ENCODE assay signal across 11 cellular contexts in the genomic region with DNA sequence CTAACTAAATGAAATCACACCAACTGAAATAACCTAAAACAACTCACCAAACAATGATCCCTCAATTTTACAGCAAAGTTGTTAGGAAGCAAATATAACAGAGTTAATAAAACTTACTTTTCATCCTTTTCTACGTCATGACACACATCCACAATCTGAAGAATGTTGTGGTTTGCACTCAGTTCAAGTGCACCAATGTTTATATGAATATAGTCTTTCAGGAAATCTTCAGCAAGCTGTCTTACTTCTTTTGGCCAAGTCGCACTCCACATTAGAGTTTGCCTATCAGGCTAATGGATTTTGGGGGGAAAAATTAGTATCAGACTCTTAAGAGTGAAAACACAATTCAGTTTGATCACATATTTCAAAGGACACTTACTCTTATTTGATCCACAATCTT. TPM values are rescaled to one million over a fixed set of nuclear protein-coding genes. Genes with fewer than 3 reads are reported as not detected.
DNase-seq lines count a peak whose midpoint lies in the region; FAIRE-seq and TF ChIP-seq lines count a peak whose summit lies in the region.
"Had no signal": no experiment of that assay in that cellular context is flagged by ENCODE, and none has a peak within 500 bp of the region (broad histone marks: within the 10 kb centered on the region; RNA-seq: fewer than 3 reads in every experiment).

No MANE protein-coding gene starts in this region.

- dilution Hi-C loops in keratinocyte (cut with MboI; ENCODE audit: extremely low pct_ligation_motif_present, low sequenced_read_pairs), result no loop called here

- intact Hi-C loops in cardiac septum (cut with DNase I), result loop anchor here (10.0 kb wide), 1 partner anchor 658 kb away; the partner anchor contains the start of gene SMARCD2
- intact Hi-C loops in adrenal gland (cut with DNase I), result no loop called here
- intact Hi-C loops in transverse colon (cut with DNase I; ENCODE audit: low total_unique reads), result no loop called here
- intact Hi-C loops in stomach (cut with DNase I; ENCODE audit: low total_unique reads), result no loop called here

- H3K27ac ChIP-seq in cardiac muscle cell (peak overlapping the region; percentile 8), adrenal gland (peak overlapping the region in 3 of 5 donors; percentile 24 to 100 (median 53)), keratinocyte (ENCODE audit: control insufficient read depth, insufficient read depth, low read length) (peak overlapping the region; percentile 99), transverse colon (peak overlapping the region; percentile 28 to 100 (median 99)), stomach (peak overlapping the region in 2 of 5 donors; percentile 100)

- TF ChIP-seq CTCF in cardiac muscle cell (IDR thresholded peaks at IDR 0.05; ENCODE audit: low read depth, low read length), result no peak
- no peak for TF ChIP-seq CTCF in adrenal gland (IDR thresholded peaks at IDR 0.05)
- TF ChIP-seq CTCF in keratinocyte (optimal IDR thresholded peaks at IDR 0.05 in 1 of 3, IDR thresholded peaks at IDR 0.05 in 1 of 3, conservative IDR thresholded peaks at IDR 0.05 in 1 of 3; ENCODE audit: extremely low read depth in 1 of 3, insufficient read depth in 2 of 3, low read length in 3 of 3), result no peak
- TF ChIP-seq CTCF in transverse colon (IDR thresholded peaks at IDR 0.05), result no peak
- no peak for TF ChIP-seq CTCF in stomach (IDR thresholded peaks at IDR 0.05)

- no peak for TF ChIP-seq POLR2A in adrenal gland (IDR thresholded peaks at IDR 0.05)
- no peak for TF ChIP-seq POLR2A in transverse colon (IDR thresholded peaks at IDR 0.05)
- TF ChIP-seq POLR2A in stomach (IDR thresholded peaks at IDR 0.05), result no peak

- H3K4me3 ChIP-seq in cardiac muscle cell (no peak overlapping the region), adrenal gland (no peak overlapping the region), keratinocyte (ENCODE audit: control insufficient read depth in 2 of 3, extremely low read depth in 1 of 3, insufficient read depth in 2 of 3, low read depth in 1 of 3, low read length in 3 of 3) (no peak overlapping the region), transverse colon (no peak overlapping the region), stomach (peak overlapping the region in 2 of 4 donors; percentile 62 to 89)

- peaks cover 72% of the 10 kb centered on the region for H3K79me2 ChIP-seq in keratinocyte (ENCODE audit: control insufficient read depth, insufficient read depth, low read length)

- DNase-seq in cardiac muscle cell (ENCODE audit: low read depth in 1 of 2, low spot score in 1 of 2), result no peak
- DNase-seq in cardiac septum (ENCODE audit: low spot score), result no peak
- DNase-seq in adrenal gland, result no peak
- no peak for DNase-seq in keratinocyte (ENCODE audit: low read depth, low spot score)
- no peak for DNase-seq in transverse colon
- no peak for DNase-seq in cerebellum (ENCODE audit: low spot score)
- DNase-seq in ecto neural progenitor cell (ENCODE audit: low spot score), result no peak
- DNase-seq in stomach, result no peak
- DNase-seq: activated naive CD8-positive, alpha-beta T cell treated with anti-CD3 and anti-CD28 coated beads, Interleukin-2, amount 10 ng/mL, durations not matched to agents 7 days and 5 days; mesendoderm; NCI-H748 treated with DMSO at 0.1 percent for 48 hours had no signal

- no peak overlapping the region for H2AFZ ChIP-seq in keratinocyte (ENCODE audit: control insufficient read depth, low read length)

- peaks cover 43% of the 10 kb centered on the region for H4K20me1 ChIP-seq in keratinocyte (ENCODE audit: control insufficient read depth, extremely low read depth, insufficient read depth, low read length)

- peaks cover 5% of the 10 kb centered on the region for H3K4me1 ChIP-seq in cardiac muscle cell (ENCODE audit: low read depth)
- peaks cover 40 to 69% of the 10 kb centered on the region in 2 donors for H3K4me1 ChIP-seq in adrenal gland (replicated peaks in 1 of 2)
- peaks cover 69% of the 10 kb centered on the region for H3K4me1 ChIP-seq in keratinocyte (ENCODE audit: control insufficient read depth, extremely low read depth, insufficient read depth, low read length)
- peaks cover 16 to 70% (median 42%) of the 10 kb centered on the region in 4 donors for H3K4me1 ChIP-seq in transverse colon
- peaks cover 45 to 73% (median 60%) of the 10 kb centered on the region in 4 donors for H3K4me1 ChIP-seq in stomach

- H3K36me3 ChIP-seq in cardiac muscle cell (peaks cover 61% of the 10 kb centered on the region), adrenal gland (replicated peaks in 1 of 2) (peaks cover 0 to 67% of the 10 kb centered on the region in 2 donors), keratinocyte (ENCODE audit: control insufficient read depth in 2 of 2, extremely low read depth in 1 of 2, insufficient read depth in 2 of 2, low read length in 2 of 2) (peaks cover 17 to 55% of the 10 kb centered on the region in 2 experiments), transverse colon (peaks cover 0 to 60% (median 33%) of the 10 kb centered on the region in 4 donors), stomach (peaks cover 66 to 70% (median 68%) of the 10 kb centered on the region in 4 donors)

- TF ChIP-seq EP300 in transverse colon (IDR thresholded peaks at IDR 0.05; ENCODE audit: low read depth) (no peak), stomach (IDR thresholded peaks at IDR 0.05) (no peak)

- H3K27me3 ChIP-seq in cardiac muscle cell (no peaks in the 10 kb centered on the region), adrenal gland (no peaks in the 10 kb centered on the region), keratinocyte (ENCODE audit: control insufficient read depth, extremely low read depth, insufficient read depth, low read length) (no peaks in the 10 kb centered on the region), transverse colon (no peaks in the 10 kb centered on the region), stomach (no peaks in the 10 kb centered on the region)

- in situ Hi-C loops in transverse colon (cut with MboI; ENCODE audit: low pct_ligation_motif_present in 1 of 4, low pct_unique_long_range_greater_than_20kb in 1 of 4, low sequenced_read_pairs in 3 of 4), result no loop called here

- no peak overlapping the region for H3K9ac ChIP-seq in keratinocyte (ENCODE audit: control insufficient read depth, extremely low read depth, insufficient read depth, low read length)

- no peaks in the 10 kb centered on the region for H3K9me1 ChIP-seq in keratinocyte (ENCODE audit: control insufficient read depth, extremely low read depth, insufficient read depth, low read length)

- WGBS in adrenal gland, 4 donors, result 61 to 75% (median 66%) methylated on average over 2 of the region's 2 CpGs
- 66 to 71% methylated on average over 2 of the region's 2 CpGs for WGBS in transverse colon (ENCODE audit: low coverage in 1 of 2), 2 donors
- 45 to 75% (median 62%) methylated on average over 2 of the region's 2 CpGs for WGBS in stomach, 5 donors

- FAIRE-seq in keratinocyte (lab: Jason Lieb, UNC), result no peak

- H3K9me3 ChIP-seq in cardiac muscle cell (ENCODE audit: low read depth), result no peaks in the 10 kb centered on the region
- H3K9me3 ChIP-seq in adrenal gland (replicated peaks in 1 of 3), result no peaks in the 10 kb centered on the region
- H3K9me3 ChIP-seq in keratinocyte (ENCODE audit: control insufficient read depth, low read depth, low read length), result no peaks in the 10 kb centered on the region
- H3K9me3 ChIP-seq in transverse colon, result no peaks in the 10 kb centered on the region
- H3K9me3 ChIP-seq in stomach, result no peaks in the 10 kb centered on the region

- H3K4me2 ChIP-seq in keratinocyte (ENCODE audit: control insufficient read depth, extremely low read depth, insufficient read depth, low read depth, low read length), result peak overlapping the region; percentile 96

RNA-seq across cellular contexts. Expression of gene DDX5, which starts 3.3 kb away (rescaled TPM):
- total RNA-seq in cardiac muscle cell (726 and 1,000 TPM in 2 replicates), cardiac septum (443 TPM), adrenal gland (1,000 to 10,000 TPM in 4 of 8 donors, 100 to 1,000 TPM in 4; 315 to 1,846 (median 957) TPM), transverse colon (1,000 to 10,000 TPM in 1 of 4 donors, 100 to 1,000 TPM in 3; 451 to 1,221 (median 694) TPM), cerebellum (380 TPM), stomach (1,000 to 10,000 TPM in 1 of 5 donors, 100 to 1,000 TPM in 4; 415 to 1,284 (median 672) TPM)
- polyA plus RNA-seq in cardiac muscle cell (591 and 639 TPM in 2 replicates), adrenal gland (1,000 to 10,000 TPM in 2 of 3 donors, 100 to 1,000 TPM in 1; 829 to 1,098 (median 1,016) TPM), keratinocyte (470 to 793 TPM (median 689 TPM) in 3 replicates), stomach (100 to 1,000 TPM; 208 to 307 (median 231) TPM)
- polyA plus RNA-seq in keratinocyte (2011; ENCODE audit: low read depth), result 1,623 TPM
- 418 and 502 TPM in 2 replicates for polyA plus RNA-seq in keratinocyte (2011; cell fraction: cytosol; rRNA removed)
- polyA plus RNA-seq in keratinocyte (2011; cell fraction: nucleus; rRNA removed), result 1,369 and 1,634 TPM in 2 replicates
- polyA plus RNA-seq in keratinocyte (2012; ENCODE audit: low replicate concordance), result 427 and 480 TPM in 2 replicates
- polyA minus RNA-seq in keratinocyte, result 333 to 502 TPM (median 382 TPM) in 3 replicates
- 847 TPM for polyA minus RNA-seq in keratinocyte (2011; cell fraction: cytosol; rRNA and poly(A)+ RNA removed)
- 879 and 914 TPM in 2 replicates for polyA minus RNA-seq in keratinocyte (2011; cell fraction: nucleus; rRNA and poly(A)+ RNA removed)

RNA-seq across cellular contexts. Expression of gene CEP95, which starts 4.0 kb away (rescaled TPM):
- total RNA-seq in cardiac muscle cell, result 28.1 and 40.3 TPM in 2 replicates
- 29.1 and 31.3 TPM in 2 replicates for polyA plus RNA-seq in cardiac muscle cell
- 16.4 TPM for total RNA-seq in cardiac septum
- total RNA-seq in adrenal gland, result 10 to 100 TPM in 7 of 8 donors, 1 to 10 TPM in 1; 7.7 to 31.3 (median 18.3) TPM
- 100 to 1,000 TPM in 1 of 3 donors, 10 to 100 TPM in 2; 23.8 to 114 (median 66.5) TPM for polyA plus RNA-seq in adrenal gland
- polyA plus RNA-seq in keratinocyte, result 13.1 to 31.6 TPM (median 25.2 TPM) in 3 replicates
- polyA plus RNA-seq in keratinocyte (2011; ENCODE audit: low read depth), result 165 TPM
- polyA plus RNA-seq in keratinocyte (2011; cell fraction: cytosol; rRNA removed), result 9.5 and 15.4 TPM in 2 replicates
- polyA plus RNA-seq in keratinocyte (2011; cell fraction: nucleus; rRNA removed), result 52.8 and 60.9 TPM in 2 replicates
- 13.1 and 31.9 TPM in 2 replicates for polyA plus RNA-seq in keratinocyte (2012; ENCODE audit: low replicate concordance)
- polyA minus RNA-seq in keratinocyte, result 5.1 to 21.5 TPM (median 7.4 TPM) in 3 replicates
- 14.8 TPM for polyA minus RNA-seq in keratinocyte (2011; cell fraction: cytosol; rRNA and poly(A)+ RNA removed)
- polyA minus RNA-seq in keratinocyte (2011; cell fraction: nucleus; rRNA and poly(A)+ RNA removed), result 17.4 and 29.4 TPM in 2 replicates
- 10 to 100 TPM; 33.8 to 82.9 (median 46.1) TPM for total RNA-seq in transverse colon
- total RNA-seq in cerebellum, result 107 TPM
- 100 to 1,000 TPM in 2 of 5 donors, 10 to 100 TPM in 3; 38.7 to 115 (median 76.2) TPM for total RNA-seq in stomach
- 10 to 100 TPM; 15.7 to 40.7 (median 18.9) TPM for polyA plus RNA-seq in stomach

RNA-seq across cellular contexts. Expression of gene POLG2, which starts 6.0 kb away (rescaled TPM):
- 8.1 and 17.0 TPM in 2 replicates for total RNA-seq in cardiac muscle cell
- 22.2 and 32.9 TPM in 2 replicates for polyA plus RNA-seq in cardiac muscle cell
- total RNA-seq in cardiac septum, result 8.0 TPM
- 10 to 100 TPM in 4 of 8 donors, 1 to 10 TPM in 4; 3.1 to 28.7 (median 8.9) TPM for total RNA-seq in adrenal gland
- 10 to 100 TPM in 2 of 3 donors, 1 to 10 TPM in 1; 7.6 to 14.7 (median 11.1) TPM for polyA plus RNA-seq in adrenal gland
- 7.9 to 14.0 TPM (median 8.5 TPM) in 3 replicates for polyA plus RNA-seq in keratinocyte
- 26.3 TPM for polyA plus RNA-seq in keratinocyte (2011; ENCODE audit: low read depth)
- 4.4 and 5.1 TPM in 2 replicates for polyA plus RNA-seq in keratinocyte (2011; cell fraction: cytosol; rRNA removed)
- 22.7 and 28.5 TPM in 2 replicates for polyA plus RNA-seq in keratinocyte (2011; cell fraction: nucleus; rRNA removed)
- 6.5 and 9.3 TPM in 2 replicates for polyA plus RNA-seq in keratinocyte (2012; ENCODE audit: low replicate concordance)
- 1.6 to 9.8 TPM (median 5.2 TPM) in 3 replicates for polyA minus RNA-seq in keratinocyte
- 2.9 TPM for polyA minus RNA-seq in keratinocyte (2011; cell fraction: cytosol; rRNA and poly(A)+ RNA removed)
- 9.2 and 23.0 TPM in 2 replicates for polyA minus RNA-seq in keratinocyte (2011; cell fraction: nucleus; rRNA and poly(A)+ RNA removed)
- 10 to 100 TPM in 1 of 4 donors, 1 to 10 TPM in 3; 4.8 to 10.8 (median 6.3) TPM for total RNA-seq in transverse colon
- 12.9 TPM for total RNA-seq in cerebellum
- total RNA-seq in stomach, result 10 to 100 TPM in 3 of 5 donors, 1 to 10 TPM in 2; 1.3 to 41.4 (median 12.3) TPM
- polyA plus RNA-seq in stomach, result 10 to 100 TPM in 1 of 3 donors, 1 to 10 TPM in 2; 3.7 to 11.8 (median 8.0) TPM

RNA-seq across cellular contexts. Expression of gene MILR1, which starts 53.9 kb away (rescaled TPM):
- total RNA-seq in cardiac muscle cell (not detected in 2 replicates), cardiac septum (3.6 TPM), adrenal gland (10 to 100 TPM in 6 of 8 donors, 1 to 10 TPM in 2; 6.4 to 28.0 (median 19.2) TPM), transverse colon (1 to 10 TPM in 2 of 4 donors, not detected in 2; 1.4 to 2.3 TPM), cerebellum (3.0 TPM), stomach (1 to 10 TPM in 2 of 5 donors, not detected in 3; 1.8 to 4.2 TPM)
- polyA plus RNA-seq in cardiac muscle cell (not detected in 2 replicates), adrenal gland (10 to 100 TPM in 1 of 3 donors, 1 to 10 TPM in 2; 6.2 to 17.2 (median 9.1) TPM), keratinocyte (not detected in 3 replicates), stomach (1 to 10 TPM; 1.4 to 3.4 (median 2.7) TPM)
- not detected for polyA plus RNA-seq in keratinocyte (2011; ENCODE audit: low read depth)
- not detected in 2 replicates for polyA plus RNA-seq in keratinocyte (2011; cell fraction: cytosol; rRNA removed)
- polyA plus RNA-seq in keratinocyte (2011; cell fraction: nucleus; rRNA removed), result not detected in 2 replicates
- polyA plus RNA-seq in keratinocyte (2012; ENCODE audit: low replicate concordance), result not detected in 2 replicates
- not detected in 3 replicates for polyA minus RNA-seq in keratinocyte
- not detected for polyA minus RNA-seq in keratinocyte (2011; cell fraction: cytosol; rRNA and poly(A)+ RNA removed)
- not detected in 2 replicates for polyA minus RNA-seq in keratinocyte (2011; cell fraction: nucleus; rRNA and poly(A)+ RNA removed)
